ENCODE assay signal across 12 cellular contexts in the genomic region with DNA sequence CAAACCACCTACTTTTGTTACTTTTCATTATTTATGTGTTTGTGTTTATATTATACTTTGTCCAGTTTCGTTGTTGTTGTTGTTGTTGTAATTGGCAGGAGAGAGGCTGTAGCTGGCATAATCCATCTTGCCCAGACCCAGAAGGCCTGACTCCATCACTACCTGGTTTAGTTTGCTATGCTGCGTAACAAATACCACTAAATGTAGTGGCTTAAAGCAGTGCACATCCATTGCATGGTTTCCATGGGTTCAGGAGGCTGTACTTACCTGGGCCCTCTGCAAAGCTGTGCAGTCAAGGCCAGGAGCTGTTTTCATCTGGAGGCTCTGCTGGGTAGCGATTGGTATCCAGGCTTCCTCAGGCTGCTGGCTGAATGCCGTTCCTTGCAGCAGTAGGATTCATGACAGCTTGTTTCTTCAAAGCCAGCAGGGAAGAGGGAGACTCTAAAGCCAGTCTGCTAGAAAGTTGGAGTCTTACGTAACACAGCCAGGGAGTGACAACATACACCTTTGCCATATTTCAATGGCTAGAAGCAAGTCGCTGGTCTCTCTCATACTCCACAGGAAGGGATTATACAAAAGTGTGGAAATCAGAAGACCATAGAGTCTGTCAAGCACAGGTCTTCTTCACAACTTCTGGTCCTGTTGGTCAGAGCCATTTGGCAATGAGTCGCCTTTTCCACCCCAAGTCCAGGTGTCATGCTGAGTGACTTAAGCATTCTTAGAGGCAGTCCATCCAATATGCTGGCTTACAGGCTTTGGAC. TPM values are rescaled to one million over a fixed set of nuclear protein-coding genes. Genes with fewer than 3 reads are reported as not detected.
DNase-seq lines count a peak whose midpoint lies in the region; ATAC-seq and TF ChIP-seq lines count a peak whose summit lies in the region.
"Had no signal": no experiment of that assay in that cellular context is flagged by ENCODE, and none has a peak within 500 bp of the region (broad histone marks: within the 10 kb centered on the region; RNA-seq: fewer than 3 reads in every experiment).

No MANE protein-coding gene starts in this region.

- POLR2A ChIA-PET in activated CD4-positive, alpha-beta memory T cell treated with anti-CD3 and anti-CD28 coated beads for 36 hours (lab: Charles Lee): no interaction called here
- POLR2A ChIA-PET in activated CD4-positive, alpha-beta memory T cell treated with anti-CD3 and anti-CD28 coated beads, Interleukin-2, amount 10 ng/mL, durations not matched to agents 7 days and 5 days (lab: Charles Lee): no interaction called here
- POLR2A ChIA-PET in Panc1 (lab: Charles Lee): no interaction called here

- H3K36me3 Mint-ChIP-seq in activated CD4-positive, alpha-beta memory T cell treated with anti-CD3 and anti-CD28 coated beads for 36 hours: peaks cover 3% of the 10 kb centered on the region
- H3K36me3 Mint-ChIP-seq in activated CD4-positive, alpha-beta memory T cell treated with anti-CD3 and anti-CD28 coated beads, Interleukin-2, amount 10 ng/mL, durations not matched to agents 7 days and 5 days (ENCODE audit: low read depth): peaks cover 6% of the 10 kb centered on the region
- H3K36me3 Mint-ChIP-seq: natural killer cell had no signal

- peaks cover 67% of the 10 kb centered on the region for H3K4me1 Mint-ChIP-seq in activated CD4-positive, alpha-beta memory T cell treated with anti-CD3 and anti-CD28 coated beads for 36 hours (ENCODE audit: low read depth)
- peaks cover 6% of the 10 kb centered on the region for H3K4me1 Mint-ChIP-seq in activated CD4-positive, alpha-beta memory T cell treated with anti-CD3 and anti-CD28 coated beads, Interleukin-2, amount 10 ng/mL, durations not matched to agents 7 days and 5 days

- no peak overlapping the region for H3K27ac ChIP-seq in Panc1 (ENCODE audit: low read length)
- H3K27ac ChIP-seq in smooth muscle cell (ENCODE audit: low read depth): peak overlapping the region; percentile 61

- no peak overlapping the region for H3K9ac ChIP-seq in smooth muscle cell (ENCODE audit: low read depth)

- H3K9me3 ChIP-seq in Panc1 (ENCODE audit: control insufficient read depth, insufficient read depth, low read depth, low read length) (no peaks in the 10 kb centered on the region), smooth muscle cell (replicated peaks; ENCODE audit: low read depth) (no peaks in the 10 kb centered on the region), BE2C (no peaks in the 10 kb centered on the region; the same call in 1 of the 2 replicates)

- 87% methylated on average over 7 of the region's 7 CpGs for WGBS in smooth muscle cell (ENCODE audit: low lambda C conversion rate)

- H3K4me1 ChIP-seq in Panc1 (ENCODE audit: control insufficient read depth, insufficient read depth, low read length) (no peaks in the 10 kb centered on the region), smooth muscle cell (ENCODE audit: low read depth) (peaks cover 20% of the 10 kb centered on the region), BE2C (peaks cover 26% of the 10 kb centered on the region)

- intact Hi-C loops in activated CD4-positive, alpha-beta memory T cell treated with anti-CD3 and anti-CD28 coated beads for 36 hours (cut with micrococcal nuclease): loop anchor here (5.0 kb wide), 1 partner anchor 37 kb away; no protein-coding TSS in a partner anchor
- intact Hi-C loops in Panc1 (cut with micrococcal nuclease; ENCODE audit: unreplicated experiment): no loop called here

- BruUV-seq in Panc1 (replicated peaks; lab: Mats Ljungman, UMichigan): no TSS peak

- no peaks in the 10 kb centered on the region for H3K79me2 ChIP-seq in smooth muscle cell (ENCODE audit: low read depth)

- no peak overlapping the region for H3K27ac Mint-ChIP-seq in activated CD4-positive, alpha-beta memory T cell treated with anti-CD3 and anti-CD28 coated beads for 36 hours
- H3K27ac Mint-ChIP-seq in activated CD4-positive, alpha-beta memory T cell treated with anti-CD3 and anti-CD28 coated beads, Interleukin-2, amount 10 ng/mL, durations not matched to agents 7 days and 5 days: no peak overlapping the region
- H3K27ac Mint-ChIP-seq: activated CD4-positive, alpha-beta T cell treated with anti-CD3 and anti-CD28 coated beads, Interleukin-2, amount 10 ng/mL, durations not matched to agents 7 days and 5 days; activated naive CD8-positive, alpha-beta T cell treated with anti-CD3 and anti-CD28 coated beads, Interleukin-2, amount 10 ng/mL, durations not matched to agents 7 days and 5 days had no signal

- peaks cover 15% of the 10 kb centered on the region for H4K20me1 ChIP-seq in smooth muscle cell (ENCODE audit: low read depth)

- TF ChIP-seq CTCF in Panc1 (IDR thresholded peaks at IDR 0.05) (no peak), epithelial cell of esophagus (IDR thresholded peaks at IDR 0.05; ENCODE audit: insufficient read depth, low read depth, low read length, missing control alignments) (no peak), smooth muscle cell (IDR thresholded peaks at IDR 0.05; ENCODE audit: borderline replicate concordance, insufficient read depth, poor library complexity, severe bottlenecking) (no peak), BE2C (IDR thresholded peaks at IDR 0.05; ENCODE audit: low read depth, low read length) (no peak)

- no peaks in the 10 kb centered on the region for H3K27me3 Mint-ChIP-seq in activated CD4-positive, alpha-beta memory T cell treated with anti-CD3 and anti-CD28 coated beads for 36 hours
- no peaks in the 10 kb centered on the region for H3K27me3 Mint-ChIP-seq in activated CD4-positive, alpha-beta memory T cell treated with anti-CD3 and anti-CD28 coated beads, Interleukin-2, amount 10 ng/mL, durations not matched to agents 7 days and 5 days
- H3K27me3 Mint-ChIP-seq: activated CD4-positive, alpha-beta T cell treated with anti-CD3 and anti-CD28 coated beads, Interleukin-2, amount 10 ng/mL, durations not matched to agents 7 days and 5 days; activated naive CD8-positive, alpha-beta T cell treated with anti-CD3 and anti-CD28 coated beads, Interleukin-2, amount 10 ng/mL, durations not matched to agents 7 days and 5 days had no signal

- H3K4me3 ChIP-seq in Panc1 (ENCODE audit: low read depth in 2 of 2, low read length in 2 of 2) (no peak overlapping the region), epithelial cell of esophagus (ENCODE audit: low read length) (no peak overlapping the region), smooth muscle cell (no peak overlapping the region), BE2C (ENCODE audit: low read depth, low read length) (no peak overlapping the region)

- peak overlapping the region; percentile 74 for H3K4me2 ChIP-seq in smooth muscle cell

- H3K9me3 Mint-ChIP-seq in activated CD4-positive, alpha-beta memory T cell treated with anti-CD3 and anti-CD28 coated beads for 36 hours: no peaks in the 10 kb centered on the region
- no peaks in the 10 kb centered on the region for H3K9me3 Mint-ChIP-seq in activated CD4-positive, alpha-beta memory T cell treated with anti-CD3 and anti-CD28 coated beads, Interleukin-2, amount 10 ng/mL, durations not matched to agents 7 days and 5 days
- H3K9me3 Mint-ChIP-seq: activated CD4-positive, alpha-beta T cell treated with anti-CD3 and anti-CD28 coated beads, Interleukin-2, amount 10 ng/mL, durations not matched to agents 7 days and 5 days; activated naive CD8-positive, alpha-beta T cell treated with anti-CD3 and anti-CD28 coated beads, Interleukin-2, amount 10 ng/mL, durations not matched to agents 7 days and 5 days; natural killer cell had no signal

- H3K4me3 Mint-ChIP-seq in activated CD4-positive, alpha-beta memory T cell treated with anti-CD3 and anti-CD28 coated beads for 36 hours: no peak overlapping the region
- no peak overlapping the region for H3K4me3 Mint-ChIP-seq in activated CD4-positive, alpha-beta memory T cell treated with anti-CD3 and anti-CD28 coated beads, Interleukin-2, amount 10 ng/mL, durations not matched to agents 7 days and 5 days
- H3K4me3 Mint-ChIP-seq: activated CD4-positive, alpha-beta T cell treated with anti-CD3 and anti-CD28 coated beads, Interleukin-2, amount 10 ng/mL, durations not matched to agents 7 days and 5 days; activated naive CD8-positive, alpha-beta T cell treated with anti-CD3 and anti-CD28 coated beads, Interleukin-2, amount 10 ng/mL, durations not matched to agents 7 days and 5 days; natural killer cell had no signal

- H3K36me3 ChIP-seq in Panc1 (ENCODE audit: control insufficient read depth, insufficient read depth, low read length) (no peaks in the 10 kb centered on the region), smooth muscle cell (ENCODE audit: low read depth) (peaks cover 4% of the 10 kb centered on the region), BE2C (peaks cover 4% of the 10 kb centered on the region)

- in situ Hi-C loops in Panc1 (cut with HindIII; ENCODE audit: low pct_unique_long_range_greater_than_20kb, low sequenced_read_pairs): no loop called here

- H3K27me3 ChIP-seq in Panc1 (ENCODE audit: control insufficient read depth, insufficient read depth, low read length) (no peaks in the 10 kb centered on the region), smooth muscle cell (ENCODE audit: low read depth) (no peaks in the 10 kb centered on the region), BE2C (no peaks in the 10 kb centered on the region)

- no peaks in the 10 kb centered on the region for H3F3A ChIP-seq in smooth muscle cell (ENCODE audit: low read depth)

- peak; percentile 33; the same call in 1 of the 2 replicates for ATAC-seq in Panc1
- ATAC-seq in HG03442 (IDR thresholded peaks at IDR 0.05; ENCODE audit: unreplicated experiment): no peak
- ATAC-seq: natural killer cell had no signal

- peak; percentile 45 for DNase-seq in activated CD4-positive, alpha-beta memory T cell treated with anti-CD3 and anti-CD28 coated beads for 36 hours
- DNase-seq in activated CD4-positive, alpha-beta memory T cell treated with anti-CD3 and anti-CD28 coated beads, Interleukin-2, amount 10 ng/mL, durations not matched to agents 7 days and 5 days: no peak
- DNase-seq in Panc1 (ENCODE audit: low read depth, low spot score) (no peak), epithelial cell of esophagus (ENCODE audit: low read depth) (peak; percentile 31), smooth muscle cell (lab: John Stamatoyannopoulos, UW; ENCODE audit: unreplicated experiment) (no peak), foreskin melanocyte (no peak), BE2C (no peak)
- DNase-seq: activated CD4-positive, alpha-beta T cell treated with anti-CD3 and anti-CD28 coated beads, Interleukin-2, amount 10 ng/mL, durations not matched to agents 7 days and 5 days; activated naive CD8-positive, alpha-beta T cell treated with anti-CD3 and anti-CD28 coated beads, Interleukin-2, amount 10 ng/mL, durations not matched to agents 7 days and 5 days; effector CD4-positive, alpha-beta T cell; natural killer cell had no signal

- CTCF ChIA-PET in activated CD4-positive, alpha-beta memory T cell treated with anti-CD3 and anti-CD28 coated beads for 36 hours (lab: Charles Lee): interaction anchor here (1.0 kb wide), 1 partner anchor 20 kb away, joined by 4 read pairs; no protein-coding TSS in a partner anchor
- CTCF ChIA-PET in activated CD4-positive, alpha-beta memory T cell treated with anti-CD3 and anti-CD28 coated beads, Interleukin-2, amount 10 ng/mL, durations not matched to agents 7 days and 5 days (lab: Charles Lee): interaction anchor here (1.4 kb wide), 1 partner anchor 14 kb away, joined by 4 read pairs; no protein-coding TSS in a partner anchor
- CTCF ChIA-PET in Panc1 (lab: Charles Lee): no interaction called here

- H2AFZ ChIP-seq in smooth muscle cell (ENCODE audit: low read depth): no peak overlapping the region

RNA-seq across cellular contexts. Expression of gene TNRC6C, which starts 41.1 kb away (rescaled TPM):
- 10 to 100 TPM; 10.9 to 15.6 TPM for total RNA-seq in activated CD4-positive, alpha-beta memory T cell treated with anti-CD3 and anti-CD28 coated beads for 36 hours
- 10 to 100 TPM; 25.5 to 26.7 TPM for total RNA-seq in activated CD4-positive, alpha-beta memory T cell treated with anti-CD3 and anti-CD28 coated beads, Interleukin-2, amount 10 ng/mL, durations not matched to agents 7 days and 5 days
- total RNA-seq in Panc1 (2021; ENCODE audit: unreplicated experiment) (10.1 TPM), smooth muscle cell (3.1 and 3.9 TPM in 2 replicates)
- polyA plus RNA-seq in Panc1 (2012; ENCODE audit: insufficient read length): 2.0 TPM
- 2.4 and 2.7 TPM in 2 replicates for polyA plus RNA-seq in smooth muscle cell
- 8.1 TPM for polyA plus RNA-seq in BE2C (2012; ENCODE audit: insufficient read depth, insufficient read length, low read depth)

Comparison
In these comparisons a context has a peak if more than half of its experiments do, and no peak if none do; other contexts are left out.
1. DNase-seq: peak in activated CD4-positive, alpha-beta memory T cell treated with anti-CD3 and anti-CD28 coated beads for 36 hours (single experiment) and epithelial cell of esophagus (single experiment); none in activated CD4-positive, alpha-beta memory T cell treated with anti-CD3 and anti-CD28 coated beads, Interleukin-2, amount 10 ng/mL, durations not matched to agents 7 days and 5 days (single experiment), Panc1 (single experiment), smooth muscle cell (single experiment), foreskin melanocyte (single experiment) and BE2C (single experiment).